In genomic region chr15:57496946-57497944, GRCh38 we compare ENCODE assay signal across 1 cellular context.
TF ChIP-seq lines count a peak whose summit lies in the region.

No MANE protein-coding gene starts in this region.

TF ChIP-seq in HepG2, 621 proteins besides CTCF, POLR2A, EP300 and RAD21 (continued from another document and continues in another):
- TF ChIP-seq CEBPZ (IDR thresholded peaks at IDR 0.05; ENCODE audit: low read length) (no peak), HOXA9 (CRISPR knock-in tag; IDR thresholded peaks at IDR 0.05; ENCODE audit: borderline replicate concordance) (no peak), MYNN (CRISPR knock-in tag; IDR thresholded peaks at IDR 0.05; ENCODE audit: low read depth) (no peak), ELF1 (CRISPR knock-in tag; IDR thresholded peaks at IDR 0.05) (peak; percentile 53), THRA (CRISPR knock-in tag; IDR thresholded peaks at IDR 0.05; ENCODE audit: borderline replicate concordance) (peak; percentile 94; the same call in 1 of the 2 replicates), NFIC (IDR thresholded peaks at IDR 0.05; ENCODE audit: low read length) (peak; percentile 59), ZNF274 (CRISPR knock-in tag; IDR thresholded peaks at IDR 0.05) (no peak), ZNF142 (CRISPR knock-in tag; IDR thresholded peaks at IDR 0.05) (no peak; the same call in 1 of the 2 replicates), HINFP (CRISPR knock-in tag; IDR thresholded peaks at IDR 0.05; ENCODE audit: low read depth) (peak; percentile 89), SRSF9 (IDR thresholded peaks at IDR 0.05; ENCODE audit: borderline replicate concordance, insufficient read depth, low read depth, low read length, poor library complexity, severe bottlenecking) (no peak), HMGA1 (CRISPR knock-in tag; conservative IDR thresholded peaks at IDR 0.05) (no peak), PAX8 (CRISPR knock-in tag; IDR thresholded peaks at IDR 0.05; ENCODE audit: borderline replicate concordance) (no peak), SYNCRIP (IDR thresholded peaks at IDR 0.05; ENCODE audit: insufficient read depth, low read depth, low read length) (no peak), HMGXB3 (CRISPR knock-in tag; IDR thresholded peaks at IDR 0.05; ENCODE audit: borderline replicate concordance) (peak; percentile 89), ELF4 (CRISPR knock-in tag; IDR thresholded peaks at IDR 0.05; ENCODE audit: borderline replicate concordance) (no peak), ZNF850 (CRISPR knock-in tag; conservative IDR thresholded peaks at IDR 0.05) (no peak), ZNF318 (CRISPR knock-in tag; IDR thresholded peaks at IDR 0.05) (0 out of 2 replicates have a peak, but pooled peaks have one; percentile 57), CREBL2 (CRISPR knock-in tag; IDR thresholded peaks at IDR 0.05; ENCODE audit: borderline replicate concordance) (no peak), ZNF770 (CRISPR knock-in tag; IDR thresholded peaks at IDR 0.05) (no peak), NR3C1 (CRISPR knock-in tag; IDR thresholded peaks at IDR 0.05) (no peak), REPIN1 (CRISPR knock-in tag; IDR thresholded peaks at IDR 0.05; ENCODE audit: borderline replicate concordance, low read depth) (peak; percentile 90), RCOR2 (CRISPR knock-in tag; IDR thresholded peaks at IDR 0.05) (peak; percentile 77)
